1 cellular context compared by ENCODE assay signal in genomic region chr13:45422731-45423130, GRCh38.
TF ChIP-seq lines count a peak whose summit lies in the region.

No MANE protein-coding gene starts in this region.

TF ChIP-seq in K562, 482 proteins besides CTCF, POLR2A, EP300 and RAD21:
- TF ChIP-seq STAG1 (CRISPR knock-in tag; IDR thresholded peaks at IDR 0.05; ENCODE audit: borderline replicate concordance): no peak
- TF ChIP-seq NUFIP1 (IDR thresholded peaks at IDR 0.05; ENCODE audit: partially characterized antibody): no peak
- TF ChIP-seq ZBTB5 (IDR thresholded peaks at IDR 0.05): no peak
- no peak for TF ChIP-seq GTF2F1 (IDR thresholded peaks at IDR 0.05; ENCODE audit: low read depth, low read length)
- TF ChIP-seq CBFA2T3 (IDR thresholded peaks at IDR 0.05): no peak
- no peak for TF ChIP-seq RFX7 (CRISPR knock-in tag; IDR thresholded peaks at IDR 0.05)
- no peak for TF ChIP-seq KDM4B (IDR thresholded peaks at IDR 0.05; ENCODE audit: borderline replicate concordance in 2 of 2, low read depth in 1 of 2)
- no peak for TF ChIP-seq HNRNPK (IDR thresholded peaks at IDR 0.05; ENCODE audit: low read depth, low read length, poor library complexity, severe bottlenecking)
- TF ChIP-seq BCOR (IDR thresholded peaks at IDR 0.05): no peak
- TF ChIP-seq EWSR1 (IDR thresholded peaks at IDR 0.05; ENCODE audit: borderline replicate concordance, low read depth, partially characterized antibody): no peak
- TF ChIP-seq TAL1 (IDR thresholded peaks at IDR 0.05): no peak
- TF ChIP-seq SMARCA4 (IDR thresholded peaks at IDR 0.05): no peak
- TF ChIP-seq ZNF408 (CRISPR knock-in tag; IDR thresholded peaks at IDR 0.05; ENCODE audit: low read depth): no peak
- TF ChIP-seq SLC30A9 (CRISPR knock-in tag; IDR thresholded peaks at IDR 0.05): no peak
- TF ChIP-seq ZNF280B (CRISPR knock-in tag; IDR thresholded peaks at IDR 0.05): no peak
- TF ChIP-seq ZNF232 (CRISPR knock-in tag; IDR thresholded peaks at IDR 0.05): no peak
- TF ChIP-seq POLR3A (IDR thresholded peaks at IDR 0.05; ENCODE audit: borderline replicate concordance, extremely low read depth, insufficient read depth, insufficient read length): no peak
- TF ChIP-seq NRF1 (conservative IDR thresholded peaks at IDR 0.05 in 1 of 2, IDR thresholded peaks at IDR 0.05 in 1 of 2): no peak
- no peak for TF ChIP-seq CHD7 (IDR thresholded peaks at IDR 0.05; ENCODE audit: low read depth, low read length)
